In genomic region chrY:14802125-14802524, GRCh38 we compare ENCODE assay signal across 28 cellular contexts.
DNase-seq lines count a peak whose midpoint lies in the region; ATAC-seq, FAIRE-seq and TF ChIP-seq lines count a peak whose summit lies in the region.
"Had no signal": no experiment of that assay in that cellular context is flagged by ENCODE, and none has a peak within 500 bp of the region (broad histone marks: within the 10 kb centered on the region; RNA-seq: fewer than 3 reads in every experiment).

No MANE protein-coding gene starts in this region.

- DNase-seq in AG20443 (ENCODE audit: low spot score) (peak; percentile 9), KBM-7 (peak; percentile 9), cardiac fibroblast (ENCODE audit: low read depth in 2 of 2) (peak; percentile 40 to 63), NCI-H82 treated with DMSO at 0.1 percent for 48 hours (lab: John Stamatoyannopoulos, UW; ENCODE audit: unreplicated experiment) (no peak), hypothalamus (lab: John Stamatoyannopoulos, UW) (no peak)
- DNase-seq: ACHN; activated CD4-positive, alpha-beta T cell treated with anti-CD3 and anti-CD28 coated beads, Interleukin-2, amount 10 ng/mL, durations not matched to agents 7 days and 5 days; activated CD8-positive, alpha-beta memory T cell treated with anti-CD3 and anti-CD28 coated beads, Interleukin-2, amount 10 ng/mL, durations not matched to agents 7 days and 5 days; activated naive CD4-positive, alpha-beta T cell treated with anti-CD3 and anti-CD28 coated beads, Interleukin-2, amount 10 ng/mL, durations not matched to agents 7 days and 5 days; activated T-cell treated with anti-CD3 and anti-CD28 coated beads, Interleukin-2, amount 50 U/mL, for 72 hours; Calu3; central memory CD4-positive, alpha-beta T cell; dorsolateral prefrontal cortex; foreskin melanocyte; hippocampal formation; left ventricle myocardium inferior; NCI-H1694; NCI-H2171 treated with DMSO at 0.1 percent for 48 hours; NCI-H69; nephron progenitor cell; right lobe of liver; stimulated activated naive CD8-positive, alpha-beta T cell treated with anti-CD3 and anti-CD28 coated beads, Interleukin-15, Interleukin-2, amounts not matched to agents 100 U/mL and 50 U/mL, for 24 hours; T-helper 9 cell; WERI-Rb-1 had no signal

- TF ChIP-seq CTCF in cardiac fibroblast (IDR thresholded peaks at IDR 0.05; ENCODE audit: low read depth, low read length): no peak

- H3K4me3 ChIP-seq in cardiac fibroblast (replicated peaks in 1 of 2; ENCODE audit: low read depth in 2 of 2, low read length in 2 of 2): no peak overlapping the region
- H3K4me3 ChIP-seq: dorsolateral prefrontal cortex, left ventricle myocardium inferior, right lobe of liver had no signal

- in situ Hi-C loops in KBM-7 (cut with MboI; ENCODE audit: low pct_unique_long_range_greater_than_20kb, low sequenced_read_pairs): no loop called here

- ATAC-seq in GM19463 (IDR thresholded peaks at IDR 0.05; ENCODE audit: unreplicated experiment): no peak
- no peak for ATAC-seq in HG03457 (IDR thresholded peaks at IDR 0.05; ENCODE audit: unreplicated experiment)
- ATAC-seq: activated CD8-positive, alpha-beta memory T cell treated with anti-CD3 and anti-CD28 coated beads, Interleukin-2, amount 10 ng/mL, durations not matched to agents 7 days and 5 days; activated T-cell treated with anti-CD3 and anti-CD28 coated beads, Interleukin-2, amount 50 U/mL, for 72 hours; right lobe of liver; stimulated activated naive CD8-positive, alpha-beta T cell treated with anti-CD3 and anti-CD28 coated beads, Interleukin-15, Interleukin-2, amounts not matched to agents 100 U/mL and 50 U/mL, for 24 hours had no signal

- peak; percentile 17 for FAIRE-seq in islet of Langerhans (lab: Jason Lieb, UNC)
- FAIRE-seq: GM19239 had no signal

Comparison
In these comparisons a context has a peak if more than half of its experiments do, and no peak if none do; other contexts are left out.
1. DNase-seq: peak in AG20443 (single experiment), KBM-7 (single experiment) and cardiac fibroblast (2 of 2); none in NCI-H82 treated with DMSO at 0.1 percent for 48 hours (single experiment) and hypothalamus (0 of 51).